In the genomic region with DNA sequence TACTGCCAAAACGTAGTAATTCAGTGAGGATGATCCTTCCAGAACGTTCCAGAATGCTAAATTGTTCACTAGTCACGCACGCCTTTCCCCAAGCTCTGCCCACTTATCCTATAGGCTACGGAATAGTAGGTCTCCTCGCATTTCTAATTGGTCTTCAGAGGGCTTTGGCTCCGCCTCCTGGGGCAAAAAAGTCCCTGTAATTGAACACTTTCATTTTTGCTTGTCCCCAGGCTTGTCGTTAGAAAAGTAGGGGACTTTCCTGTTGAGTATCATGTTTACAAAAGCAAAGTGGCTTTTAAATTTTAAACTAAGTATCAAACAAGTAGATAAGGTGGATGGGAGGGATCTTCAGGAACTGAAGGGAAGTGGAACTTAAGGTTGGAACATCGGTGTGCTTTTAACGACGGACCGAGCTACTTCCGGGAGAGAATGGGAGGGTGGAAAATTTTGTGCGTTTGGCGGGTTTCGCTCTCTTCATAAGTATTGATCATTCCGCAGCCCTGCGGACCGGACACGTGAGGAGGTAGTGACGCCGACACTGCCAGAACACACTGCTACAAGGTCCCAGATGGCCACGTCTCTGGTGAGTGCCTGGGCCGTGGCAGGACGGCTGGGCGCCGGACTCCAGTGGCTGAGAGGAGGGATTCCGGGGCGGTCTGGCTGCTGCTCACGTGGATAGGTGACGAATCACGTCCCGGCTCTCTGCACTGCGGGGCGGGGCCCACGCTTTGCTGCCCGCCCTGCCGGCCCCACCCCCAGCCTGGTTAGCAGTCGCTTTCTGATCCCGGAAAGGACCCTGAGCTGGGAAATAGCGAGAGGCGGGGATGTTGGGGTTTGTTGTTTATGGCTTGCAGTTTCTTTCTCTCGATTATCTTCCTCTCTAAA, we compare ENCODE assay signal across 8 cellular contexts. TPM values are rescaled to one million over a fixed set of nuclear protein-coding genes. Genes with fewer than 3 reads are reported as not detected.
DNase-seq lines count a peak whose midpoint lies in the region; ATAC-seq, FAIRE-seq and TF ChIP-seq lines count a peak whose summit lies in the region.

A gene (plus strand): TSS at position 406 of the 885 bp plus-strand sequence. CDS start 163 bp downstream, at position 569.

- H3K27me3 ChIP-seq in BE2C = no peaks in the 10 kb centered on the region

- peak within 1 kb of the TSS; percentile 95 to 96 for H3K27ac ChIP-seq in kidney (ENCODE audit: low read depth in 2 of 2, low read length in 2 of 2)

- FAIRE-seq in GM19239 (lab: Jason Lieb, UNC) = peak; percentile 99
- FAIRE-seq in kidney (lab: Jason Lieb, UNC) = peak; percentile 61

- H3K9ac ChIP-seq in kidney (ENCODE audit: low read length in 2 of 2) = peak within 1 kb of the TSS; percentile 54 to 84

- H3K36me3 ChIP-seq in BE2C (no peaks in the 10 kb centered on the region), kidney (ENCODE audit: control insufficient read depth in 1 of 2, insufficient read depth in 2 of 2, low read length in 2 of 2) (no peaks in the 10 kb centered on the region)

- H3K4me3 ChIP-seq in BE2C (ENCODE audit: low read depth, low read length) (peak within 1 kb of the TSS; percentile 69), kidney (ENCODE audit: low read length in 2 of 2) (peak within 1 kb of the TSS; percentile 87 to 89)

- H3K4me1 ChIP-seq in BE2C (no peaks in the 10 kb centered on the region), kidney (ENCODE audit: control insufficient read depth in 1 of 2, insufficient read depth in 1 of 2, low read depth in 1 of 2, low read length in 2 of 2) (no peaks in the 10 kb centered on the region)

- TF ChIP-seq CTCF in BE2C (IDR thresholded peaks at IDR 0.05; ENCODE audit: low read depth, low read length) = no peak
- no peak for TF ChIP-seq CTCF in kidney (IDR thresholded peaks at IDR 0.05; ENCODE audit: borderline replicate concordance, extremely low read depth, insufficient read depth)

- intact Hi-C loops in kidney (cut with DNase I) = no loop called here

- no peaks in the 10 kb centered on the region for H3K9me3 ChIP-seq in BE2C
- H3K9me3 ChIP-seq in kidney (ENCODE audit: control insufficient read depth in 1 of 2, low read length in 2 of 2) = no peaks in the 10 kb centered on the region

- peak; percentile 97 for ATAC-seq in HG03442 (IDR thresholded peaks at IDR 0.05; ENCODE audit: unreplicated experiment)

- DNase-seq in BE2C (peak; percentile 90), GM19239 (ENCODE audit: insufficient read length, low spot score) (peak; percentile 55), NCI-H510A treated with DMSO at 0.1 percent for 48 hours (lab: John Stamatoyannopoulos, UW) (peak; percentile 79), cerebellum (ENCODE audit: low spot score) (peak; percentile 92), kidney (peak; percentile 97)
- DNase-seq in activated CD4-positive, alpha-beta T cell treated with anti-CD3 and anti-CD28 coated beads for 24 hours (ENCODE audit: low read depth in 2 of 2) = peak; percentile 66 to 68
- DNase-seq in stimulated activated CD4-positive, alpha-beta T cell treated with anti-CD3 and anti-CD28 coated beads, Interleukin-15, amount 100 ng/mL, for 1 hour (ENCODE audit: low read depth in 1 of 2, low spot score in 1 of 2) = peak; percentile 66 to 69

RNA-seq across cellular contexts. Expression of the gene that starts here (rescaled TPM):
- 2.5 TPM for polyA plus RNA-seq in BE2C (2012; ENCODE audit: insufficient read depth, insufficient read length, low read depth)
- 13.6 TPM for total RNA-seq in cerebellum
- total RNA-seq in kidney = 8.1 TPM
- 4.7 TPM for polyA plus RNA-seq in kidney (ENCODE audit: insufficient read depth, low read depth, low replicate concordance)

Comparison
In these comparisons a context has a peak if more than half of its experiments do, and no peak if none do; other contexts are left out.
1. Peak in every context shown above with its lines: DNase-seq, ATAC-seq, H3K4me3 ChIP-seq and H3K27ac ChIP-seq.